Comparison of ENCODE assay signal across 17 cellular contexts in genomic region chr9:95495529-95495928, GRCh38. TPM values are rescaled to one million over a fixed set of nuclear protein-coding genes. Genes with fewer than 3 reads are reported as not detected.
DNase-seq lines count a peak whose midpoint lies in the region; ATAC-seq and TF ChIP-seq lines count a peak whose summit lies in the region.
"Had no signal": no experiment of that assay in that cellular context is flagged by ENCODE, and none has a peak within 500 bp of the region (broad histone marks: within the 10 kb centered on the region; RNA-seq: fewer than 3 reads in every experiment).

No MANE protein-coding gene starts in this region.

- intact Hi-C loops in CD8-positive, alpha-beta T cell (cut with DNase I, micrococcal nuclease), result loop anchor here (1.0 to 10.0 kb wide), 5 partner anchors 11 to 229 kb away; no protein-coding TSS in a partner anchor

- peaks cover 92% of the 10 kb centered on the region for H3K79me2 ChIP-seq in MM.1S (ENCODE audit: low read length)

- no peaks in the 10 kb centered on the region for H4K20me1 ChIP-seq in MM.1S (ENCODE audit: insufficient read depth, low read length)

- H3K9me3 Mint-ChIP-seq in CD8-positive, alpha-beta T cell, result no peaks in the 10 kb centered on the region
- H3K9me3 Mint-ChIP-seq in effector memory CD8-positive, alpha-beta T cell, result no peaks in the 10 kb centered on the region
- H3K9me3 Mint-ChIP-seq in endothelial cell (ENCODE audit: unreplicated experiment), result no peaks in the 10 kb centered on the region

- peak overlapping the region; percentile 69 for H3K27ac ChIP-seq in CD8-positive, alpha-beta T cell (ENCODE audit: low read depth, low read length)
- H3K27ac ChIP-seq in MM.1S (ENCODE audit: low read length) (peak overlapping the region; percentile 98; the same call in 1 of the 2 replicates), neuronal stem cell (replicated peaks; ENCODE audit: low read length) (peak overlapping the region; percentile 93), right atrium auricular region (no peak overlapping the region)
- H3K27ac ChIP-seq: GM23248, HL-60, parathyroid adenoma had no signal

- H3K27me3 Mint-ChIP-seq in CD8-positive, alpha-beta T cell (ENCODE audit: low read depth), result peaks cover 9% of the 10 kb centered on the region
- H3K27me3 Mint-ChIP-seq in effector memory CD8-positive, alpha-beta T cell, result no peaks in the 10 kb centered on the region
- peaks cover 7% of the 10 kb centered on the region for H3K27me3 Mint-ChIP-seq in endothelial cell (ENCODE audit: unreplicated experiment)

- H3F3A ChIP-seq in MM.1S (ENCODE audit: insufficient read depth, low read length), result peaks cover 30% of the 10 kb centered on the region

- no peaks in the 10 kb centered on the region for H3K36me3 ChIP-seq in CD8-positive, alpha-beta T cell (ENCODE audit: insufficient read depth, low read length)
- H3K36me3 ChIP-seq in MM.1S (replicated peaks; ENCODE audit: insufficient read depth, low read length), result no peaks in the 10 kb centered on the region
- peaks cover 6 to 76% of the 10 kb centered on the region in 2 donors for H3K36me3 ChIP-seq in neuronal stem cell (replicated peaks in 1 of 2; ENCODE audit: control insufficient read depth in 2 of 2, insufficient read depth in 2 of 2, low read length in 2 of 2)
- no peaks in the 10 kb centered on the region for H3K36me3 ChIP-seq in right atrium auricular region
- H3K36me3 ChIP-seq: WERI-Rb-1 had no signal

- H2BK5ac ChIP-seq in neuronal stem cell (ENCODE audit: low read length), result no peak overlapping the region

- H2BK15ac ChIP-seq in neuronal stem cell (ENCODE audit: low read length), result no peak overlapping the region

- H3K4me3 ChIP-seq in CD8-positive, alpha-beta T cell (ENCODE audit: low read depth, low read length), result peak overlapping the region; percentile 28
- H3K4me3 ChIP-seq in MM.1S (ENCODE audit: low read length) (peak overlapping the region; percentile 64), neuronal stem cell (ENCODE audit: low read length in 2 of 2) (peak overlapping the region in 1 of 2 donors; percentile 2), right atrium auricular region (no peak overlapping the region)
- H3K4me3 ChIP-seq: GM23248 had no signal

- peak overlapping the region; percentile 49 for H3K27ac Mint-ChIP-seq in CD8-positive, alpha-beta T cell
- H3K27ac Mint-ChIP-seq in effector memory CD8-positive, alpha-beta T cell, result peak overlapping the region; percentile 94 to 100
- no peak overlapping the region for H3K27ac Mint-ChIP-seq in endothelial cell (ENCODE audit: unreplicated experiment)

- H3K4me2 ChIP-seq in MM.1S (ENCODE audit: low read depth, low read length) (peak overlapping the region; percentile 95), neuronal stem cell (ENCODE audit: insufficient read depth, low read length, poor library complexity, severe bottlenecking) (peak overlapping the region; percentile 41)

- H3K9me3 ChIP-seq in CD8-positive, alpha-beta T cell (ENCODE audit: low read length), result no peaks in the 10 kb centered on the region
- H3K9me3 ChIP-seq in MM.1S (replicated peaks; ENCODE audit: insufficient read depth, low read length), result no peaks in the 10 kb centered on the region
- H3K9me3 ChIP-seq in neuronal stem cell (replicated peaks in 1 of 2; ENCODE audit: control insufficient read depth in 2 of 2, insufficient read depth in 1 of 2, low read depth in 1 of 2, low read length in 2 of 2), result no peaks in the 10 kb centered on the region
- no peaks in the 10 kb centered on the region for H3K9me3 ChIP-seq in right atrium auricular region

- H3K23ac ChIP-seq in neuronal stem cell (ENCODE audit: low read depth, low read length, poor library complexity), result no peak overlapping the region

- H4K8ac ChIP-seq in neuronal stem cell (ENCODE audit: low read depth, low read length), result no peak overlapping the region

- no peak for ATAC-seq in CD8-positive, alpha-beta T cell
- ATAC-seq in effector memory CD8-positive, alpha-beta T cell (replicated peaks), result no peak
- ATAC-seq in HG02798 (IDR thresholded peaks at IDR 0.05; ENCODE audit: poor library complexity, unreplicated experiment), result no peak
- ATAC-seq: left colon had no signal

- no peak for TF ChIP-seq CTCF in CD8-positive, alpha-beta T cell (IDR thresholded peaks at IDR 0.05)
- TF ChIP-seq CTCF in MM.1S (IDR thresholded peaks at IDR 0.05; ENCODE audit: low read length), result no peak
- TF ChIP-seq CTCF in endothelial cell (IDR thresholded peaks at IDR 0.05; ENCODE audit: unreplicated experiment), result no peak
- no peak for TF ChIP-seq CTCF in right atrium auricular region (IDR thresholded peaks at IDR 0.05)

- no peak overlapping the region for H4K91ac ChIP-seq in neuronal stem cell (ENCODE audit: low read depth, low read length, poor library complexity)

- H3K36me3 Mint-ChIP-seq in CD8-positive, alpha-beta T cell, result peaks cover 2% of the 10 kb centered on the region
- peaks cover 22% of the 10 kb centered on the region for H3K36me3 Mint-ChIP-seq in effector memory CD8-positive, alpha-beta T cell (ENCODE audit: insufficient read depth)
- peaks cover 3% of the 10 kb centered on the region for H3K36me3 Mint-ChIP-seq in endothelial cell (ENCODE audit: low read depth, unreplicated experiment)

- H3K9ac ChIP-seq in MM.1S (ENCODE audit: low read length), result peak overlapping the region; percentile 30; the same call in 1 of the 2 replicates
- no peak overlapping the region for H3K9ac ChIP-seq in neuronal stem cell (ENCODE audit: low read depth, low read length, poor library complexity)
- H3K9ac ChIP-seq: GM23248, parathyroid adenoma had no signal

- peak overlapping the region; percentile 27 for H3K18ac ChIP-seq in neuronal stem cell (ENCODE audit: low read length)

- H2AFZ ChIP-seq in MM.1S (ENCODE audit: low read length), result no peak overlapping the region
- H2AFZ ChIP-seq in neuronal stem cell (ENCODE audit: low read length), result no peak overlapping the region
- H2AFZ ChIP-seq: GM23248, parathyroid adenoma had no signal

- no peaks in the 10 kb centered on the region for H3K9me2 ChIP-seq in MM.1S (replicated peaks; ENCODE audit: insufficient read depth, low read length)

- H3K4me1 ChIP-seq in CD8-positive, alpha-beta T cell (ENCODE audit: insufficient read depth, low read length), result peaks cover 81% of the 10 kb centered on the region
- H3K4me1 ChIP-seq in MM.1S (ENCODE audit: low read length) (peaks cover 33% of the 10 kb centered on the region), neuronal stem cell (ENCODE audit: control insufficient read depth in 2 of 2, insufficient read depth in 1 of 2, low read depth in 1 of 2, low read length in 2 of 2) (peaks cover 52 to 77% of the 10 kb centered on the region in 2 donors), right atrium auricular region (peaks cover 0 to 22% of the 10 kb centered on the region in 2 donors)
- H3K4me1 ChIP-seq: parathyroid adenoma had no signal

- whole genome bisulfite sequencing in neuronal stem cell (ENCODE audit: extremely low coverage in 2 of 2, insufficient read length in 2 of 2, insufficient replicate concordance in 1 of 2), 2 donors, result no CpG with 5 or more reads among the region's 3 CpGs

- peaks cover 79% of the 10 kb centered on the region for H3K4me1 Mint-ChIP-seq in CD8-positive, alpha-beta T cell (ENCODE audit: low read depth)
- H3K4me1 Mint-ChIP-seq in effector memory CD8-positive, alpha-beta T cell (ENCODE audit: low read depth in 2 of 2), result peaks cover 50 to 68% of the 10 kb centered on the region in 2 donors
- peaks cover 42% of the 10 kb centered on the region for H3K4me1 Mint-ChIP-seq in endothelial cell (ENCODE audit: unreplicated experiment)

- H3K27me3 ChIP-seq in CD8-positive, alpha-beta T cell (ENCODE audit: insufficient read depth, low read length), result no peaks in the 10 kb centered on the region
- no peaks in the 10 kb centered on the region for H3K27me3 ChIP-seq in MM.1S (replicated peaks; ENCODE audit: insufficient read depth, low read length)
- no peaks in the 10 kb centered on the region for H3K27me3 ChIP-seq in neuronal stem cell (ENCODE audit: control insufficient read depth in 3 of 3, insufficient read depth in 3 of 3, low read depth in 1 of 3, low read length in 3 of 3)
- H3K27me3 ChIP-seq in right atrium auricular region, result no peaks in the 10 kb centered on the region

- H3K4me3 Mint-ChIP-seq in CD8-positive, alpha-beta T cell, result peak overlapping the region; percentile 83
- H3K4me3 Mint-ChIP-seq in effector memory CD8-positive, alpha-beta T cell, result peak overlapping the region; percentile 88 to 96
- no peak overlapping the region for H3K4me3 Mint-ChIP-seq in endothelial cell (ENCODE audit: unreplicated experiment)

- no peak overlapping the region for H3K14ac ChIP-seq in neuronal stem cell (ENCODE audit: low read length)

- H3K4ac ChIP-seq in neuronal stem cell (ENCODE audit: low read length), result no peak overlapping the region

- DNase-seq in CD8-positive, alpha-beta T cell, result no peak
- DNase-seq in MM.1S, result no peak
- DNase-seq in effector memory CD8-positive, alpha-beta T cell, result no peak
- no peak for DNase-seq in neuronal stem cell (ENCODE audit: low spot score)
- DNase-seq in endothelial cell (ENCODE audit: low spot score), result no peak
- no peak for DNase-seq in right atrium auricular region (ENCODE audit: low spot score)
- DNase-seq: AML-193; foreskin melanocyte; GM23248; KG1; NCI-H1417 treated with DMSO at 0.1 percent for 48 hours; stimulated activated CD4-positive, alpha-beta T cell treated with anti-CD3 and anti-CD28 coated beads, Interleukin-1b, Interleukin-23, amount 100 ng/mL, for 48 hours had no signal

- no peak overlapping the region for H2BK120ac ChIP-seq in neuronal stem cell (ENCODE audit: low read depth, low read length)

- no peaks in the 10 kb centered on the region for H3K79me1 ChIP-seq in neuronal stem cell (ENCODE audit: low read depth, low read length)

- H2BK12ac ChIP-seq in neuronal stem cell (ENCODE audit: low read length), result no peak overlapping the region

- POLR2A ChIA-PET in CD8-positive, alpha-beta T cell (lab: Charles Lee), result interaction anchor here (1.0 to 2.2 kb wide), 6 partner anchors 11 to 33 kb away, joined by 3 to 12 read pairs (median 4); partner anchors contain the start of gene PTCH1

- no peak overlapping the region for H2AK5ac ChIP-seq in neuronal stem cell (ENCODE audit: low read depth, low read length)

- CTCF ChIA-PET in CD8-positive, alpha-beta T cell (lab: Charles Lee), result interaction anchor here (1.4 to 1.8 kb wide), 2 partner anchors 10 to 12 kb away, joined by 4 to 7 read pairs; no protein-coding TSS in a partner anchor

RNA-seq across cellular contexts. Expression of gene PTCH1, which starts 21.2 kb away (rescaled TPM):
- total RNA-seq in CD8-positive, alpha-beta T cell, result 10 to 100 TPM; 11.8 to 13.7 TPM
- 18.4 TPM for polyA plus RNA-seq in neuronal stem cell (2013, experiment 1 of 2)
- 18.9 TPM for polyA plus RNA-seq in neuronal stem cell (2013, experiment 2 of 2)
- total RNA-seq in endothelial cell (ENCODE audit: unreplicated experiment) (24.1 TPM), right atrium auricular region (1 to 10 TPM; 5.4 to 6.3 TPM)

Comparison
In these comparisons a context has a peak if more than half of its experiments do, and no peak if none do; other contexts are left out.
1. H3K27ac ChIP-seq: peak in CD8-positive, alpha-beta T cell (single experiment), MM.1S (single experiment) and neuronal stem cell (single experiment); none in right atrium auricular region (0 of 2).
2. H3K4me3 ChIP-seq: peak in CD8-positive, alpha-beta T cell (single experiment) and MM.1S (single experiment); none in right atrium auricular region (0 of 2).